ENCODE assay signal across 28 cellular contexts in the genomic region with DNA sequence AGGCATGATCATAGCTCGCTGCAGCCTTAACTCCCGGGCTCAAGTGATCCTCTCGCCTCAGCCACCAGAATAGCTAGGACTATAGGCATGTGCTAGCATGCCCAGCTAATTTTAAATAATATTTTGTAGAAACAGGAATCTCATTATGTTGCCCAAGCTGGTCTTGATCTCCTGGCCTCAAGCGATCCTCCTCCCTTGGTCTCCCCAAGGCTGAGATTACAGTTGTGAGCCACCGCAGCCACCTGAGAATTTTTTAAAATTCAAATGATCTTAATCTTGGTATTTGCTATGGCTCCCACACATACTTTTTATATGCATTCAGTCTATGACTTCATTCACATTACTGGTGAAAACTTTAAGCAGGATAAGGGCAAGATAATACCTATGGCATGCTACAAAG. TPM values are rescaled to one million over a fixed set of nuclear protein-coding genes. Genes with fewer than 3 reads are reported as not detected.
DNase-seq lines count a peak whose midpoint lies in the region; ATAC-seq, FAIRE-seq and TF ChIP-seq lines count a peak whose summit lies in the region.
"Had no signal": no experiment of that assay in that cellular context is flagged by ENCODE, and none has a peak within 500 bp of the region (broad histone marks: within the 10 kb centered on the region; RNA-seq: fewer than 3 reads in every experiment).

No MANE protein-coding gene starts in this region.

- dilution Hi-C loops in mammary epithelial cell (cut with HindIII; ENCODE audit: low sequenced_read_pairs): no loop called here

- H4K91ac ChIP-seq in H1 (replicated peaks; ENCODE audit: insufficient read length, low read length): no peak overlapping the region

- FAIRE-seq in H1 (lab: Jason Lieb, UNC): no peak
- no peak for FAIRE-seq in H54 (lab: Jason Lieb, UNC)
- FAIRE-seq: D721Med, GM19239, HepG2, RCC 7860 had no signal

- POLR2A ChIA-PET in MCF 10A (lab: Yijun Ruan, JAX): interaction anchor here (0.6 to 1.4 kb wide), 4 partner anchors 8 to 419 kb away, joined by 3 to 5 read pairs (median 4); no protein-coding TSS in a partner anchor
- POLR2A ChIA-PET in H1 (lab: Charles Lee; ENCODE audit: partially characterized antibody): interaction anchor here (1.0 kb wide), 1 partner anchor 25 kb away, joined by 4 read pairs; no protein-coding TSS in a partner anchor

- intact Hi-C loops in mammary epithelial cell (cut with micrococcal nuclease): loop anchor here (2.0 kb wide), 1 partner anchor 26 kb away; a partner anchor contains a TSS
- intact Hi-C loops in MCF 10A (cut with micrococcal nuclease): no loop called here
- intact Hi-C loops in gastrocnemius medialis (cut with DNase I; ENCODE audit: low total_unique reads): no loop called here

- no peaks in the 10 kb centered on the region for H3K36me3 Mint-ChIP-seq in MCF 10A (ENCODE audit: insufficient read depth, unreplicated experiment)
- peaks cover 20% of the 10 kb centered on the region for H3K36me3 Mint-ChIP-seq in neural progenitor cell

- H3F3A ChIP-seq in neural progenitor cell (ENCODE audit: low read depth): no peaks in the 10 kb centered on the region

- H2BK120ac ChIP-seq in H1 (replicated peaks; ENCODE audit: low read depth, low read length): no peak overlapping the region

- no peak overlapping the region for H2AK5ac ChIP-seq in H1 (ENCODE audit: low read depth, low read length)

- H3K4me2 ChIP-seq in mammary epithelial cell (ENCODE audit: insufficient read depth, low read depth, low read length) (peak overlapping the region; percentile 5), H1 (ENCODE audit: insufficient read depth in 1 of 2, low read depth in 2 of 2, low read length in 2 of 2) (no peak overlapping the region), neural progenitor cell (no peak overlapping the region), Karpas-422 (ENCODE audit: low read depth, low read length, poor library complexity, severe bottlenecking) (no peak overlapping the region)

- in situ Hi-C loops in mammary epithelial cell (cut with MboI; ENCODE audit: low sequenced_read_pairs in 2 of 2) (no loop called here), gastrocnemius medialis (cut with MboI; ENCODE audit: low sequenced_read_pairs in 4 of 4) (no loop called here)

- H2BK15ac ChIP-seq in H1 (ENCODE audit: low read length): no peak overlapping the region

- H3K9me2 ChIP-seq in Karpas-422 (replicated peaks; ENCODE audit: insufficient read depth, low read length): no peaks in the 10 kb centered on the region

- H3K27me3 Mint-ChIP-seq in MCF 10A (ENCODE audit: insufficient read depth, unreplicated experiment): no peaks in the 10 kb centered on the region
- no peaks in the 10 kb centered on the region for H3K27me3 Mint-ChIP-seq in neural progenitor cell (ENCODE audit: insufficient read depth, low read depth)

- no peak overlapping the region for H2BK12ac ChIP-seq in H1 (ENCODE audit: low read depth, low read length)

- H4K5ac ChIP-seq in H1 (ENCODE audit: insufficient read length, low read depth, low read length): no peak overlapping the region

- H3K9me3 ChIP-seq in mammary epithelial cell (replicated peaks; ENCODE audit: insufficient read depth, low read length) (no peaks in the 10 kb centered on the region), H1 (ENCODE audit: insufficient read depth in 2 of 2, low read depth in 1 of 2, low read length in 1 of 2) (no peaks in the 10 kb centered on the region), neural progenitor cell (ENCODE audit: low read depth) (no peaks in the 10 kb centered on the region), gastrocnemius medialis (no peaks in the 10 kb centered on the region), Karpas-422 (ENCODE audit: low read length) (no peaks in the 10 kb centered on the region)
- H3K9me3 ChIP-seq: HAP-1, SJSA1 had no signal

- H3K23ac ChIP-seq in H1 (ENCODE audit: insufficient read length): no peak overlapping the region

- peak overlapping the region; percentile 7; the same call in 1 of the 2 replicates for H3K18ac ChIP-seq in H1 (ENCODE audit: extremely low read depth, low read length)

- peaks cover 20% of the 10 kb centered on the region for H3K4me1 Mint-ChIP-seq in MCF 10A (ENCODE audit: insufficient read depth, unreplicated experiment)
- no peaks in the 10 kb centered on the region for H3K4me1 Mint-ChIP-seq in neural progenitor cell

- no peaks in the 10 kb centered on the region for H3K27me3 ChIP-seq in mammary epithelial cell (ENCODE audit: insufficient read depth, low read length)
- H3K27me3 ChIP-seq in H1 (replicated peaks in 1 of 4; ENCODE audit: control insufficient read depth in 3 of 4, extremely low read depth in 1 of 4, insufficient read depth in 3 of 4, low read length in 3 of 4): no peaks in the 10 kb centered on the region
- no peaks in the 10 kb centered on the region for H3K27me3 ChIP-seq in neural progenitor cell
- no peaks in the 10 kb centered on the region for H3K27me3 ChIP-seq in gastrocnemius medialis
- no peaks in the 10 kb centered on the region for H3K27me3 ChIP-seq in Karpas-422 (ENCODE audit: low read length)
- H3K27me3 ChIP-seq: SJSA1 had no signal

- H2BK20ac ChIP-seq in H1 (ENCODE audit: low read length): no peak overlapping the region

- no peak overlapping the region for H4K8ac ChIP-seq in H1 (ENCODE audit: extremely low read depth, insufficient read depth, low read length)

- H2AFZ ChIP-seq in mammary epithelial cell (ENCODE audit: low read depth, low read length) (no peak overlapping the region), H1 (ENCODE audit: low read length) (no peak overlapping the region), neural progenitor cell (replicated peaks) (no peak overlapping the region), Karpas-422 (ENCODE audit: low read length) (no peak overlapping the region)

- CTCF ChIA-PET in mammary epithelial cell (lab: Charles Lee; ENCODE audit: low non-redundant PET) (no interaction called here), MCF 10A (lab: Yijun Ruan, JAX) (interaction anchor here (0.6 kb wide), 2 partner anchors 19 to 118 kb away, joined by 3 read pairs; no protein-coding TSS in a partner anchor), H1 (lab: Charles Lee; ENCODE audit: partially characterized antibody) (interaction anchor here (1.0 kb wide), 1 partner anchor 17 kb away, joined by 6 read pairs; no protein-coding TSS in a partner anchor)

- BruUV-seq in mammary epithelial cell (replicated peaks; lab: Mats Ljungman, UMichigan) (no TSS peak), MCF 10A (replicated peaks; lab: Mats Ljungman, UMichigan) (no TSS peak)

- peaks cover 2% of the 10 kb centered on the region for H3K36me3 ChIP-seq in mammary epithelial cell (ENCODE audit: insufficient read depth, low read length)
- H3K36me3 ChIP-seq in H1 (ENCODE audit: control insufficient read depth in 2 of 4, insufficient read depth in 4 of 4, low read length in 3 of 4): peaks cover 0 to 4% (median 2%) of the 10 kb centered on the region in 4 experiments; a peak in 4 of 8 replicates
- H3K36me3 ChIP-seq in neural progenitor cell: peaks cover 4% of the 10 kb centered on the region
- no peaks in the 10 kb centered on the region for H3K36me3 ChIP-seq in gastrocnemius medialis
- no peaks in the 10 kb centered on the region for H3K36me3 ChIP-seq in Karpas-422 (ENCODE audit: insufficient read depth, low read length)
- H3K36me3 ChIP-seq: HAP-1 had no signal

- H4K20me1 ChIP-seq in mammary epithelial cell (ENCODE audit: insufficient read depth, low read length) (no peaks in the 10 kb centered on the region), H1 (replicated peaks in 1 of 2; ENCODE audit: control insufficient read depth in 1 of 2, insufficient read depth in 2 of 2, low read length in 2 of 2) (no peaks in the 10 kb centered on the region), neural progenitor cell (ENCODE audit: low read depth) (no peaks in the 10 kb centered on the region), Karpas-422 (ENCODE audit: insufficient read depth, low read depth, low read length) (no peaks in the 10 kb centered on the region)

- no peaks in the 10 kb centered on the region; the same call in 1 of the 2 replicates for H3K79me1 ChIP-seq in H1 (ENCODE audit: low read depth, low read length)

- TF ChIP-seq POLR2A in H1 (IDR thresholded peaks at IDR 0.05; ENCODE audit: control extremely low read depth in 1 of 2, low read depth in 2 of 2, low read length in 2 of 2) (no peak), H54 (IDR thresholded peaks at IDR 0.05; ENCODE audit: low read depth, low read length) (no peak), gastrocnemius medialis (IDR thresholded peaks at IDR 0.05) (no peak)

- no peak for DNase-seq in mammary epithelial cell
- no peak for DNase-seq in MCF 10A (ENCODE audit: unreplicated experiment)
- no peak for DNase-seq in H1 (ENCODE audit: low read depth in 1 of 2, low spot score in 2 of 2)
- no peak for DNase-seq in neural progenitor cell (ENCODE audit: low spot score)
- DNase-seq in H54 (ENCODE audit: insufficient read length, low spot score): no peak
- DNase-seq in gastrocnemius medialis: no peak
- no peak for DNase-seq in Karpas-422
- DNase-seq: DMS53, EL, GF-D8, KBM-7, NCI-H1092 treated with DMSO at 0.1 percent for 48 hours, NCI-H146, NCI-H2029, NCI-H2171, NCI-H524 treated with DMSO at 0.1 percent for 48 hours, NCI-H82 had no signal

- no peak overlapping the region for H2BK5ac ChIP-seq in H1 (ENCODE audit: low read depth, low read length)

- H3K4me3 Mint-ChIP-seq in MCF 10A (ENCODE audit: unreplicated experiment) (no peak overlapping the region), neural progenitor cell (no peak overlapping the region)
- H3K4me3 Mint-ChIP-seq: CD14-positive monocyte had no signal

- no peak for TF ChIP-seq EP300 in H1 (IDR thresholded peaks at IDR 0.05; ENCODE audit: borderline replicate concordance in 1 of 2, low read depth in 2 of 2, low read length in 2 of 2)

- no peak for TF ChIP-seq RAD21 in H1 (IDR thresholded peaks at IDR 0.05 in 1 of 2, conservative IDR thresholded peaks at IDR 0.05 in 1 of 2; ENCODE audit: low read depth in 2 of 2, low read length in 2 of 2)

- TF ChIP-seq CTCF in mammary epithelial cell (conservative IDR thresholded peaks at IDR 0.05 in 1 of 2, IDR thresholded peaks at IDR 0.05 in 1 of 2; ENCODE audit: extremely low read depth in 1 of 2, insufficient read depth in 1 of 2, low read depth in 1 of 2, low read length in 2 of 2): no peak
- TF ChIP-seq CTCF in MCF 10A (IDR thresholded peaks at IDR 0.05; ENCODE audit: unreplicated experiment): no peak
- TF ChIP-seq CTCF in H1 (IDR thresholded peaks at IDR 0.05; ENCODE audit: control extremely low read depth in 1 of 3, insufficient read depth in 1 of 3, low read depth in 1 of 3, low read length in 3 of 3): no peak
- no peak for TF ChIP-seq CTCF in neural progenitor cell (IDR thresholded peaks at IDR 0.05)
- no peak for TF ChIP-seq CTCF in gastrocnemius medialis (IDR thresholded peaks at IDR 0.05 in 4 of 5, conservative IDR thresholded peaks at IDR 0.05 in 1 of 5)

- no peak overlapping the region for H3K27ac Mint-ChIP-seq in MCF 10A (ENCODE audit: low read depth, unreplicated experiment)
- H3K27ac Mint-ChIP-seq in neural progenitor cell: no peak overlapping the region

- H3K9me3 Mint-ChIP-seq in MCF 10A (ENCODE audit: unreplicated experiment) (no peaks in the 10 kb centered on the region), neural progenitor cell (no peaks in the 10 kb centered on the region)
- H3K9me3 Mint-ChIP-seq: CD14-positive monocyte had no signal

- H3K79me2 ChIP-seq in mammary epithelial cell (ENCODE audit: insufficient read depth, low read length) (no peaks in the 10 kb centered on the region), H1 (ENCODE audit: control insufficient read depth in 1 of 2, insufficient read depth in 2 of 2, low read length in 2 of 2) (no peaks in the 10 kb centered on the region), neural progenitor cell (ENCODE audit: low read depth) (peaks cover 26% of the 10 kb centered on the region), Karpas-422 (ENCODE audit: low read length) (peaks cover 17% of the 10 kb centered on the region; the same call in 1 of the 2 replicates)

- ATAC-seq in gastrocnemius medialis: no peak
- ATAC-seq: HepG2 had no signal

- no peak overlapping the region for H3K14ac ChIP-seq in H1 (ENCODE audit: insufficient read length)

- no peak overlapping the region for H3K9ac ChIP-seq in mammary epithelial cell (ENCODE audit: insufficient read depth, low read length)
- no peak overlapping the region for H3K9ac ChIP-seq in H1 (replicated peaks in 1 of 4; ENCODE audit: extremely low read depth in 1 of 4, low read depth in 3 of 4, low read length in 3 of 4)
- H3K9ac ChIP-seq in neural progenitor cell: no peak overlapping the region
- H3K9ac ChIP-seq in Karpas-422 (ENCODE audit: low read length): no peak overlapping the region

- no peak overlapping the region for H3K56ac ChIP-seq in H1 (replicated peaks; ENCODE audit: insufficient read length, low read depth, low read length)

- H3K4me1 ChIP-seq in mammary epithelial cell (ENCODE audit: insufficient read depth, low read length) (peaks cover 19% of the 10 kb centered on the region), H1 (replicated peaks in 1 of 4; ENCODE audit: control insufficient read depth in 3 of 4, insufficient read depth in 4 of 4, low read length in 3 of 4) (peaks cover 0 to 4% (median 1%) of the 10 kb centered on the region in 4 experiments; a peak in 3 of 7 replicates), neural progenitor cell (peaks cover 6% of the 10 kb centered on the region), gastrocnemius medialis (peaks cover 14 to 16% of the 10 kb centered on the region in 2 donors), Karpas-422 (ENCODE audit: low read length) (no peaks in the 10 kb centered on the region)
- H3K4me1 ChIP-seq: HAP-1 had no signal

- WGBS in mammary epithelial cell (ENCODE audit: low coverage, missing lambda C conversion rate): 77% methylated on average over 5 of the region's 5 CpGs
- WGBS in H1 (ENCODE audit: extremely low coverage in 1 of 2, insufficient coverage in 1 of 2, insufficient read length in 1 of 2, insufficient replicate concordance in 2 of 2, low coverage in 1 of 2, low lambda C conversion rate in 2 of 2, missing lambda C conversion rate in 1 of 2), 2 experiments: 92% methylated on average over 5 of the region's 5 CpGs; no CpG with 5 or more reads in 1 of the 2 experiments

- H3K4me3 ChIP-seq in mammary epithelial cell (replicated peaks in 1 of 3; ENCODE audit: insufficient read depth in 1 of 3, low read depth in 2 of 3, low read length in 3 of 3) (no peak overlapping the region), H1 (ENCODE audit: extremely low read depth in 1 of 4, insufficient read depth in 2 of 4, low read depth in 3 of 4, low read length in 4 of 4) (no peak overlapping the region), neural progenitor cell (no peak overlapping the region), gastrocnemius medialis (no peak overlapping the region), Karpas-422 (ENCODE audit: low read length) (no peak overlapping the region)
- H3K4me3 ChIP-seq: HAP-1, SJSA1 had no signal

- H3K4ac ChIP-seq in H1 (replicated peaks; ENCODE audit: insufficient read length, low read depth, low read length): no peak overlapping the region

- no peaks in the 10 kb centered on the region for H3K23me2 ChIP-seq in H1 (ENCODE audit: low read depth, low read length)

- no peak overlapping the region for H3K27ac ChIP-seq in mammary epithelial cell (ENCODE audit: insufficient read depth, low read depth, low read length)
- no peak overlapping the region for H3K27ac ChIP-seq in H1 (ENCODE audit: low read depth, low read length)
- H3K27ac ChIP-seq in neural progenitor cell: peak overlapping the region; percentile 26
- H3K27ac ChIP-seq in gastrocnemius medialis: no peak overlapping the region
- H3K27ac ChIP-seq in Karpas-422 (ENCODE audit: low read length): no peak overlapping the region
- H3K27ac ChIP-seq: HL-60, SJSA1 had no signal

RNA-seq across cellular contexts. Expression of a gene that starts 13.1 kb away (rescaled TPM):
- total RNA-seq in mammary epithelial cell (10 to 100 TPM; 12.7 to 24.5 TPM), MCF 10A (2022) (24.9 and 36.6 TPM in 2 replicates), neural progenitor cell (ENCODE audit: low replicate concordance) (24.8 and 33.9 TPM in 2 replicates), gastrocnemius medialis (10 to 100 TPM; 20.0 to 29.5 (median 27.2) TPM)
- polyA plus RNA-seq in mammary epithelial cell (11.5 TPM), H1 (2011; rRNA removed) (2.1 and 5.1 TPM in 2 replicates)
- polyA minus RNA-seq in mammary epithelial cell: 0.31 TPM
- 7.7 and 8.5 TPM in 2 replicates for total RNA-seq in H1 (2021; fragmentation: NEBNext Ultra II Directional; extraction: Animal tissue kit (Norgen Biotek cat#: 25700))
- polyA plus RNA-seq in H1 (2011; cell fraction: cytosol; rRNA removed): 7.4 TPM
- polyA plus RNA-seq in H1 (2011; cell fraction: nucleus; rRNA removed): 2.0 TPM
- 4.8 to 8.9 TPM (median 5.4 TPM) in 4 replicates for polyA plus RNA-seq in H1 (2012, experiment 1 of 2)
- 1.7 TPM for polyA plus RNA-seq in H1 (2012, experiment 2 of 2)
- polyA plus RNA-seq in H1 (2013, experiment 1 of 2): 10.3 TPM
- 10.8 TPM for polyA plus RNA-seq in H1 (2013, experiment 2 of 2)
- polyA minus RNA-seq in H1 (2011; rRNA and poly(A)+ RNA removed): 2.2 and 2.9 TPM in 2 replicates
- polyA minus RNA-seq in H1 (2011; cell fraction: cytosol; rRNA and poly(A)+ RNA removed): 2.7 TPM
- 4.7 TPM for polyA minus RNA-seq in H1 (2011; cell fraction: nucleus; rRNA and poly(A)+ RNA removed)
- total RNA-seq in Karpas-422 (2014; rRNA removed; shearing (Covaris generic); ENCODE audit: low replicate concordance): 42.5 and 63.6 TPM in 2 replicates

RNA-seq across cellular contexts. Expression of a gene that starts 25.1 kb away (rescaled TPM):
- total RNA-seq in mammary epithelial cell: under 1 TPM in 1 of 2 donors, not detected in 1; 0.33 TPM
- polyA plus RNA-seq in mammary epithelial cell: not detected
- polyA minus RNA-seq in mammary epithelial cell: not detected
- not detected in 2 replicates for total RNA-seq in MCF 10A (2022)
- not detected in 2 replicates for total RNA-seq in H1 (2021; fragmentation: NEBNext Ultra II Directional; extraction: Animal tissue kit (Norgen Biotek cat#: 25700))
- 0.05 and 0.06 TPM in 2 replicates for polyA plus RNA-seq in H1 (2011; rRNA removed)
- 0.01 TPM for polyA plus RNA-seq in H1 (2011; cell fraction: cytosol; rRNA removed)
- not detected for polyA plus RNA-seq in H1 (2011; cell fraction: nucleus; rRNA removed)
- 0.09 TPM in 1 of 4 replicates, not detected in the others for polyA plus RNA-seq in H1 (2012, experiment 1 of 2)
- not detected for polyA plus RNA-seq in H1 (2012, experiment 2 of 2)
- polyA plus RNA-seq in H1 (2013, experiment 1 of 2): 0.12 TPM
- not detected for polyA plus RNA-seq in H1 (2013, experiment 2 of 2)
- polyA minus RNA-seq in H1 (2011; rRNA and poly(A)+ RNA removed): 0.10 TPM in 1 of 2 replicates, not detected in the other
- polyA minus RNA-seq in H1 (2011; cell fraction: cytosol; rRNA and poly(A)+ RNA removed): not detected
- not detected for polyA minus RNA-seq in H1 (2011; cell fraction: nucleus; rRNA and poly(A)+ RNA removed)
- total RNA-seq in neural progenitor cell (ENCODE audit: low replicate concordance): not detected in 2 replicates
- total RNA-seq in gastrocnemius medialis: 100 to 1,000 TPM; 107 to 214 (median 147) TPM
- total RNA-seq in Karpas-422 (2014; rRNA removed; shearing (Covaris generic); ENCODE audit: low replicate concordance): not detected in 2 replicates
- total RNA-seq: A172, HepG2, HT-29, OCI-LY7, SJSA1 had no signal
- polyA plus RNA-seq: CD14-positive monocyte, HepG2 had no signal

RNA-seq across cellular contexts. Expression of a gene that starts 26.1 kb away (rescaled TPM):
- total RNA-seq in mammary epithelial cell: 10 to 100 TPM in 1 of 2 donors, 1 to 10 TPM in 1; 6.8 to 94.5 TPM
- not detected for polyA plus RNA-seq in mammary epithelial cell
- not detected for polyA minus RNA-seq in mammary epithelial cell
- total RNA-seq in MCF 10A (2022): 5.0 and 9.1 TPM in 2 replicates
- total RNA-seq in H1 (2021; fragmentation: NEBNext Ultra II Directional; extraction: Animal tissue kit (Norgen Biotek cat#: 25700)): 6.6 and 8.3 TPM in 2 replicates
- not detected in 2 replicates for polyA plus RNA-seq in H1 (2011; rRNA removed)
- polyA plus RNA-seq in H1 (2011; cell fraction: cytosol; rRNA removed): not detected
- not detected for polyA plus RNA-seq in H1 (2011; cell fraction: nucleus; rRNA removed)
- not detected in 4 replicates for polyA plus RNA-seq in H1 (2012, experiment 1 of 2)
- polyA plus RNA-seq in H1 (2012, experiment 2 of 2): not detected
- not detected for polyA plus RNA-seq in H1 (2013, experiment 1 of 2)
- not detected for polyA plus RNA-seq in H1 (2013, experiment 2 of 2)
- polyA minus RNA-seq in H1 (2011; rRNA and poly(A)+ RNA removed): 158 TPM in 1 of 2 replicates, not detected in the other
- polyA minus RNA-seq in H1 (2011; cell fraction: cytosol; rRNA and poly(A)+ RNA removed): 36.5 TPM
- polyA minus RNA-seq in H1 (2011; cell fraction: nucleus; rRNA and poly(A)+ RNA removed): not detected
- not detected in 2 replicates for total RNA-seq in neural progenitor cell (ENCODE audit: low replicate concordance)
- not detected for total RNA-seq in gastrocnemius medialis
- total RNA-seq in Karpas-422 (2014; rRNA removed; shearing (Covaris generic); ENCODE audit: low replicate concordance): not detected in 2 replicates
- total RNA-seq: A172, HT-29 had no signal
- polyA plus RNA-seq: HepG2 had no signal

Comparison
In these comparisons a context has a peak if more than half of its experiments do, and no peak if none do; other contexts are left out.
1. RNA of a gene that starts 25.1 kb away (total RNA-seq): 107 to 214 TPM in gastrocnemius medialis; 0.33 TPM in mammary epithelial cell, not detected in H1, not detected in MCF 10A, not detected in neural progenitor cell and not detected in Karpas-422; every median in the first group is over 10 times any median in the second.